In genomic region chr2:241095594-241096290, GRCh38 we compare ENCODE assay signal across 13 cellular contexts.
DNase-seq lines count a peak whose midpoint lies in the region; ATAC-seq and TF ChIP-seq lines count a peak whose summit lies in the region.
"Had no signal": no experiment of that assay in that cellular context is flagged by ENCODE, and none has a peak within 500 bp of the region (broad histone marks: within the 10 kb centered on the region; RNA-seq: fewer than 3 reads in every experiment).

No MANE protein-coding gene starts in this region.

- no peaks in the 10 kb centered on the region for H3K27me3 Mint-ChIP-seq in T-helper 1 cell treated with Interleukin-12 subunit alpha and Interleukin-12 subunit beta and Interleukin-4 antibody, amounts not matched to agents 30 μg/mL and 1 μg/mL, for 36 hours (ENCODE audit: low read depth)
- H3K27me3 Mint-ChIP-seq in activated naive CD4-positive, alpha-beta T cell treated with anti-CD3 and anti-CD28 coated beads, Interleukin-2, amount 50 U/mL, for 24 hours: no peaks in the 10 kb centered on the region
- no peaks in the 10 kb centered on the region for H3K27me3 Mint-ChIP-seq in nephron progenitor cell (ENCODE audit: low read depth, poor library complexity)
- H3K27me3 Mint-ChIP-seq: progenitor cell of endocrine pancreas had no signal

- H3K4me3 Mint-ChIP-seq in T-helper 1 cell treated with Interleukin-12 subunit alpha and Interleukin-12 subunit beta and Interleukin-4 antibody, amounts not matched to agents 30 μg/mL and 1 μg/mL, for 36 hours: peak overlapping the region; percentile 9
- H3K4me3 Mint-ChIP-seq in activated naive CD4-positive, alpha-beta T cell treated with anti-CD3 and anti-CD28 coated beads, Interleukin-2, amount 50 U/mL, for 24 hours: peak overlapping the region; percentile 57
- H3K4me3 Mint-ChIP-seq in nephron progenitor cell: no peak overlapping the region

- H3K9me3 Mint-ChIP-seq in T-helper 1 cell treated with Interleukin-12 subunit alpha and Interleukin-12 subunit beta and Interleukin-4 antibody, amounts not matched to agents 30 μg/mL and 1 μg/mL, for 36 hours: no peaks in the 10 kb centered on the region
- H3K9me3 Mint-ChIP-seq in activated naive CD4-positive, alpha-beta T cell treated with anti-CD3 and anti-CD28 coated beads, Interleukin-2, amount 50 U/mL, for 24 hours: no peaks in the 10 kb centered on the region
- H3K9me3 Mint-ChIP-seq in nephron progenitor cell: no peaks in the 10 kb centered on the region

- ATAC-seq in activated CD4-positive, CD25-positive, alpha-beta regulatory T cell treated with anti-CD3 and anti-CD28 coated beads, Interleukin-2, amount 50 U/mL, for 24 hours: peak; percentile 66 to 67
- ATAC-seq in HG03442 (IDR thresholded peaks at IDR 0.05; ENCODE audit: unreplicated experiment) (no peak), HG02870 (IDR thresholded peaks at IDR 0.05; ENCODE audit: unreplicated experiment) (no peak)
- ATAC-seq: esophagus mucosa had no signal

- H3K27ac Mint-ChIP-seq in T-helper 1 cell treated with Interleukin-12 subunit alpha and Interleukin-12 subunit beta and Interleukin-4 antibody, amounts not matched to agents 30 μg/mL and 1 μg/mL, for 36 hours: peak overlapping the region; percentile 69
- H3K27ac Mint-ChIP-seq in activated naive CD4-positive, alpha-beta T cell treated with anti-CD3 and anti-CD28 coated beads, Interleukin-2, amount 50 U/mL, for 24 hours: peak overlapping the region; percentile 68
- H3K27ac Mint-ChIP-seq in nephron progenitor cell: peak overlapping the region; percentile 68
- H3K27ac Mint-ChIP-seq: progenitor cell of endocrine pancreas had no signal

- peaks cover 41% of the 10 kb centered on the region for H3K4me1 Mint-ChIP-seq in T-helper 1 cell treated with Interleukin-12 subunit alpha and Interleukin-12 subunit beta and Interleukin-4 antibody, amounts not matched to agents 30 μg/mL and 1 μg/mL, for 36 hours (ENCODE audit: low read depth)
- peaks cover 74% of the 10 kb centered on the region for H3K4me1 Mint-ChIP-seq in activated naive CD4-positive, alpha-beta T cell treated with anti-CD3 and anti-CD28 coated beads, Interleukin-2, amount 50 U/mL, for 24 hours
- peaks cover 29% of the 10 kb centered on the region for H3K4me1 Mint-ChIP-seq in nephron progenitor cell

- TF ChIP-seq CTCF in nephron progenitor cell (IDR thresholded peaks at IDR 0.05): no peak

- peaks cover 38% of the 10 kb centered on the region for H3K36me3 Mint-ChIP-seq in T-helper 1 cell treated with Interleukin-12 subunit alpha and Interleukin-12 subunit beta and Interleukin-4 antibody, amounts not matched to agents 30 μg/mL and 1 μg/mL, for 36 hours (ENCODE audit: low read depth)
- peaks cover 24% of the 10 kb centered on the region for H3K36me3 Mint-ChIP-seq in activated naive CD4-positive, alpha-beta T cell treated with anti-CD3 and anti-CD28 coated beads, Interleukin-2, amount 50 U/mL, for 24 hours
- H3K36me3 Mint-ChIP-seq in nephron progenitor cell (ENCODE audit: low read depth): peaks cover 53% of the 10 kb centered on the region

- DNase-seq in activated CD4-positive, CD25-positive, alpha-beta regulatory T cell (lab: John Stamatoyannopoulos, UW): no peak
- DNase-seq in nephron progenitor cell: no peak
- DNase-seq in SIG-M5 (lab: John Stamatoyannopoulos, UW): no peak
- DNase-seq: DMS79, NCI-H1436, NCI-H69 had no signal

Comparison
In these comparisons a context has a peak if more than half of its experiments do, and no peak if none do; other contexts are left out.
1. ATAC-seq: peak in activated CD4-positive, CD25-positive, alpha-beta regulatory T cell treated with anti-CD3 and anti-CD28 coated beads, Interleukin-2, amount 50 U/mL, for 24 hours (2 of 2); none in HG03442 (single experiment) and HG02870 (single experiment).
2. Peak in every context shown above with its lines, with median percentiles within 50 percentile points of each other: H3K27ac Mint-ChIP-seq.